In the genomic region with DNA sequence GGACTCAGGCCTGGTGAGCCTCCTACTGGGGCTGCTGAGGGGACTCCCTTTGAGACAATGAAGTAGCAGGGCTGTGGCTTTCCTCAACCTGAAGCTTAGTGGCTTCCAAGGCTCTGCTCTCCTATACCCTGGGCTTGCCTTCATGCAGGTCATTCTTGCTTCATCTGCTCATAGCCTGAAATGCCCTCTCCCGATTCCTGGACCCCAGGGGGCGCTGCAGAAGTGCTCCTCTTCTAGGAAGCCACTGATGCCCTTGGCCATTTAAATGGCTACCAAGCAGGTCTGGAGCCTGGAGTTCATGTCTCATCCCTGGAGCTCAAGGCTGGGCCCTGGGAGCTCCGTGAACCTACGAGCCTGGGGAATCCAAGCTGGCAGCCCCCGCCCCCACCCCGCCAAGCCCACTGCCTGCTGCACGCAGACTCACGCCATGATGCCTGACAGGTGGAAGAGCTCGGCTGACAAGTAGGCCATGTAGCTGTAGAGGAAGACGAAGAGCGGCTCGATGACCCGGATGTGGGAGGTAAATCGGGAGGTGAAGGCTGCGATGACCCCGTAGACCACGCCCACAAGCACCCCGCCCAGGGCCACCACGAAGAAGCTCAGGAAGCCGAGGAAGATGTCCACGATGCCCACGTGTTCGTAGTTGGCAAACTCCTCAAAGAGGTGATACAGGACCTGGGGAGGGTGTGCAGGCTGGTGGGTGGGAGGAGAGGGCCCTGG, we compare ENCODE assay signal across 1 cellular context.
TF ChIP-seq lines count a peak whose summit lies in the region.

No MANE protein-coding gene starts in this region.

TF ChIP-seq in HCT116, 20 proteins besides CTCF, POLR2A, EP300 and RAD21 (continued from another document):
- TF ChIP-seq REST (IDR thresholded peaks at IDR 0.05; ENCODE audit: low read depth), result no peak
